ENCODE assay signal across 1 cellular context in the genomic region with DNA sequence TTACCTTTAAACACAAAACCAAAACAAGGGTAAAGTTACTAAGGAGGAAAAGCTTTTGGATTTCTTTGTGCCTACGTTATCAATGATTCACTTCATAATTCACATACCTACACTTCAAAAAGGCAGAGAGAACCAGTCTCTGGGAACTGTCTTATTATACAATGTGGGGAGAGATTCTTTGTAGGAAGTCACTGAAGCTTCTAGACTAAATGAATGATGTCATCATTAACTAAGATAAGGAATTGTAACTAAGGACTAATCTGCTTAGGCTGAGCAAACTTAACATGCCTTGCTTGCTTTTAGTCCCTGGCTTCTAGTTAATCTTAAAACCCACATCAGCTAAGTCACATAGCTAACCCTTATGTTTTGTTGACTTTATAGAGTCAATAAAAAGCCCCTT.
TF ChIP-seq lines count a peak whose summit lies in the region.

No MANE protein-coding gene starts in this region.

TF ChIP-seq in GM12878, 131 proteins besides CTCF, POLR2A, EP300 and RAD21 (continued from another document):
- TF ChIP-seq, protein P1, sequence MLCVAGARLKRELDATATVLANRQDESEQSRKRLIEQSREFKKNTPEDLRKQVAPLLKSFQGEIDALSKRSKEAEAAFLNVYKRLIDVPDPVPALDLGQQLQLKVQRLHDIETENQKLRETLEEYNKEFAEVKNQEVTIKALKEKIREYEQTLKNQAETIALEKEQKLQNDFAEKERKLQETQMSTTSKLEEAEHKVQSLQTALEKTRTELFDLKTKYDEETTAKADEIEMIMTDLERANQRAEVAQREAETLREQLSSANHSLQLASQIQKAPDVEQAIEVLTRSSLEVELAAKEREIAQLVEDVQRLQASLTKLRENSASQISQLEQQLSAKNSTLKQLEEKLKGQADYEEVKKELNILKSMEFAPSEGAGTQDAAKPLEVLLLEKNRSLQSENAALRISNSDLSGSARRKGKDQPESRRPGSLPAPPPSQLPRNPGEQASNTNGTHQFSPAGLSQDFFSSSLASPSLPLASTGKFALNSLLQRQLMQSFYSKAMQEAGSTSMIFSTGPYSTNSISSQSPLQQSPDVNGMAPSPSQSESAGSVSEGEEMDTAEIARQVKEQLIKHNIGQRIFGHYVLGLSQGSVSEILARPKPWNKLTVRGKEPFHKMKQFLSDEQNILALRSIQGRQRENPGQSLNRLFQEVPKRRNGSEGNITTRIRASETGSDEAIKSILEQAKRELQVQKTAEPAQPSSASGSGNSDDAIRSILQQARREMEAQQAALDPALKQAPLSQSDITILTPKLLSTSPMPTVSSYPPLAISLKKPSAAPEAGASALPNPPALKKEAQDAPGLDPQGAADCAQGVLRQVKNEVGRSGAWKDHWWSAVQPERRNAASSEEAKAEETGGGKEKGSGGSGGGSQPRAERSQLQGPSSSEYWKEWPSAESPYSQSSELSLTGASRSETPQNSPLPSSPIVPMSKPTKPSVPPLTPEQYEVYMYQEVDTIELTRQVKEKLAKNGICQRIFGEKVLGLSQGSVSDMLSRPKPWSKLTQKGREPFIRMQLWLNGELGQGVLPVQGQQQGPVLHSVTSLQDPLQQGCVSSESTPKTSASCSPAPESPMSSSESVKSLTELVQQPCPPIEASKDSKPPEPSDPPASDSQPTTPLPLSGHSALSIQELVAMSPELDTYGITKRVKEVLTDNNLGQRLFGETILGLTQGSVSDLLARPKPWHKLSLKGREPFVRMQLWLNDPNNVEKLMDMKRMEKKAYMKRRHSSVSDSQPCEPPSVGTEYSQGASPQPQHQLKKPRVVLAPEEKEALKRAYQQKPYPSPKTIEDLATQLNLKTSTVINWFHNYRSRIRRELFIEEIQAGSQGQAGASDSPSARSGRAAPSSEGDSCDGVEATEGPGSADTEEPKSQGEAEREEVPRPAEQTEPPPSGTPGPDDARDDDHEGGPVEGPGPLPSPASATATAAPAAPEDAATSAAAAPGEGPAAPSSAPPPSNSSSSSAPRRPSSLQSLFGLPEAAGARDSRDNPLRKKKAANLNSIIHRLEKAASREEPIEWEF (IDR thresholded peaks at IDR 0.05; ENCODE audit: insufficient replicate concordance, low read depth, low read length): no peak
TF ChIP-seq in GM12878: peak in this region for 1.
